In the genomic region with DNA sequence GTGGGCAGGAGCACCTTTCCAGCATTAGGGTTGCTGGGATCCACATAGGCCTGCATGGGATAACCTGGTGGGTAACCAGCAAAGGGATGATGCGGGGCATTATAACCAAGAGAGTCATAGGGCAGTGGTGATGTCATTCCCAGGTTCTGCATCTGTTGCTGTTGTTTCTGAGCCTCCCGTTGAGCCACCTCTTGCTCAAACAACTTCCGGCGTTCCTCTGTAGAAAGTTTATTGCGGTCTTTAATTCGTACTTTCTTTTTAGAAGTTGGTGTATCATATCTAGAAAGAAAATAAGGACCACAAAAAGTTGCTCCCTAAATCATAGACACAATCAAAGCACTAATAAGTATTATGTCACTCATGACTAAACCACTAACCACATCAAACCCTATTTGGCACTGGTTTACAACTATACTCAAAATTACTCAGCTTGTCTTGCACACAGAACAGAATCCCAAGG, we compare ENCODE assay signal across 9 cellular contexts.
DNase-seq lines count a peak whose midpoint lies in the region; ATAC-seq and TF ChIP-seq lines count a peak whose summit lies in the region.
"Had no signal": no experiment of that assay in that cellular context is flagged by ENCODE, and none has a peak within 500 bp of the region (broad histone marks: within the 10 kb centered on the region; RNA-seq: fewer than 3 reads in every experiment).

No MANE protein-coding gene starts in this region.

- no peak overlapping the region for H3K4me3 ChIP-seq in mucosa of descending colon
- H3K4me3 ChIP-seq in upper lobe of right lung = no peak overlapping the region

- H3K4me1 ChIP-seq in mucosa of descending colon (ENCODE audit: low read depth) = no peaks in the 10 kb centered on the region
- H3K4me1 ChIP-seq in upper lobe of right lung = no peaks in the 10 kb centered on the region

- intact Hi-C loops in mucosa of descending colon (cut with DNase I, micrococcal nuclease) (no loop called here), upper lobe of right lung (cut with DNase I) (no loop called here)

- H3K27ac ChIP-seq in upper lobe of right lung = no peak overlapping the region

- no peak for DNase-seq in activated CD4-positive, CD25-positive, alpha-beta regulatory T cell (lab: John Stamatoyannopoulos, UW)
- peak; percentile 36 for DNase-seq in activated T-helper 9 cell treated with anti-CD3 and anti-CD28 coated beads, Interleukin-2, amount 50 U/mL, for 16 hours (ENCODE audit: low read depth)
- DNase-seq in mucosa of descending colon (no peak), upper lobe of right lung (no peak), DMS153 (lab: John Stamatoyannopoulos, UW) (no peak), SK-N-DZ (ENCODE audit: low spot score) (no peak)
- DNase-seq: NCI-H226 had no signal

- H3K9me3 ChIP-seq in mucosa of descending colon = no peaks in the 10 kb centered on the region
- no peaks in the 10 kb centered on the region for H3K9me3 ChIP-seq in upper lobe of right lung

- TF ChIP-seq CTCF in mucosa of descending colon (IDR thresholded peaks at IDR 0.05) (no peak), upper lobe of right lung (IDR thresholded peaks at IDR 0.05) (no peak)

- H3K36me3 ChIP-seq in mucosa of descending colon (ENCODE audit: low read depth) (peaks cover 3% of the 10 kb centered on the region), upper lobe of right lung (peaks cover 55% of the 10 kb centered on the region)

- ATAC-seq in activated CD4-positive, CD25-positive, alpha-beta regulatory T cell treated with anti-CD3 and anti-CD28 coated beads, Interleukin-2, amount 50 U/mL, for 24 hours = peak; percentile 93 to 97
- ATAC-seq in mucosa of descending colon = peak; percentile 54
- peak; percentile 20 for ATAC-seq in upper lobe of right lung
- ATAC-seq in HG03432 (IDR thresholded peaks at IDR 0.05; ENCODE audit: unreplicated experiment) = no peak

- no peaks in the 10 kb centered on the region for H3K27me3 ChIP-seq in upper lobe of right lung
